8 cellular contexts compared by ENCODE assay signal in genomic region chr12:107320031-107320928, GRCh38.
DNase-seq lines count a peak whose midpoint lies in the region; ATAC-seq and TF ChIP-seq lines count a peak whose summit lies in the region.

No MANE protein-coding gene starts in this region.

- H3K36me3 ChIP-seq in BE2C, result no peaks in the 10 kb centered on the region

- H3K4me1 ChIP-seq in foreskin keratinocyte, result peaks cover 9% of the 10 kb centered on the region
- no peaks in the 10 kb centered on the region for H3K4me1 ChIP-seq in BE2C

- peak overlapping the region; percentile 94 for H3K27ac Mint-ChIP-seq in activated T-helper 2 cell treated with anti-CD3 and anti-CD28 coated beads, Interferon-gamma antibody, Interleukin-2, Interleukin-4, amounts not matched to agents 10 μg/mL and 5 μg/mL and 100 μg/mL, durations not matched to agents 14 hours and 24 hours and 36 hours

- H3K27me3 Mint-ChIP-seq in activated T-helper 2 cell treated with anti-CD3 and anti-CD28 coated beads, Interferon-gamma antibody, Interleukin-2, Interleukin-4, amounts not matched to agents 10 μg/mL and 5 μg/mL and 100 μg/mL, durations not matched to agents 14 hours and 24 hours and 36 hours (ENCODE audit: low read depth), result peaks cover 10% of the 10 kb centered on the region

- peaks cover 3% of the 10 kb centered on the region for H3K27me3 ChIP-seq in foreskin keratinocyte
- H3K27me3 ChIP-seq in BE2C, result peaks cover 85% of the 10 kb centered on the region

- no peaks in the 10 kb centered on the region for H3K36me3 Mint-ChIP-seq in activated T-helper 2 cell treated with anti-CD3 and anti-CD28 coated beads, Interferon-gamma antibody, Interleukin-2, Interleukin-4, amounts not matched to agents 10 μg/mL and 5 μg/mL and 100 μg/mL, durations not matched to agents 14 hours and 24 hours and 36 hours (ENCODE audit: low read depth)

- H3K9me3 Mint-ChIP-seq in activated T-helper 2 cell treated with anti-CD3 and anti-CD28 coated beads, Interferon-gamma antibody, Interleukin-2, Interleukin-4, amounts not matched to agents 10 μg/mL and 5 μg/mL and 100 μg/mL, durations not matched to agents 14 hours and 24 hours and 36 hours, result no peaks in the 10 kb centered on the region

- peak; percentile 67 for ATAC-seq in foreskin keratinocyte
- no peak for ATAC-seq in HG03460 (IDR thresholded peaks at IDR 0.05; ENCODE audit: unreplicated experiment)

- peak; percentile 38 for DNase-seq in EH (ENCODE audit: low read depth)
- DNase-seq in NCI-H748 (lab: John Stamatoyannopoulos, UW; ENCODE audit: unreplicated experiment), result peak; percentile 83
- DNase-seq in activated T-helper 2 cell treated with anti-CD3 and anti-CD28 coated beads, Interferon-gamma antibody, Interleukin-2, Interleukin-4, amounts not matched to agents 10 μg/mL and 5 μg/mL and 100 μg/mL, durations not matched to agents 14 hours and 24 hours and 36 hours (ENCODE audit: low spot score), result peak; percentile 83
- DNase-seq in foreskin keratinocyte, result peak; percentile 64 to 81
- DNase-seq in retinal pigment epithelial cell (ENCODE audit: low read depth), result no peak
- DNase-seq in BE2C, result no peak
- no peak for DNase-seq in NCI-H526 (lab: John Stamatoyannopoulos, UW)

- no peaks in the 10 kb centered on the region for H3K9me3 ChIP-seq in BE2C

- no peak for TF ChIP-seq CTCF in foreskin keratinocyte (conservative IDR thresholded peaks at IDR 0.05)
- TF ChIP-seq CTCF in retinal pigment epithelial cell (conservative IDR thresholded peaks at IDR 0.05; ENCODE audit: low read depth, low read length), result no peak
- no peak for TF ChIP-seq CTCF in BE2C (IDR thresholded peaks at IDR 0.05; ENCODE audit: low read depth, low read length)

- peaks cover 47% of the 10 kb centered on the region for H3K4me1 Mint-ChIP-seq in activated T-helper 2 cell treated with anti-CD3 and anti-CD28 coated beads, Interferon-gamma antibody, Interleukin-2, Interleukin-4, amounts not matched to agents 10 μg/mL and 5 μg/mL and 100 μg/mL, durations not matched to agents 14 hours and 24 hours and 36 hours (ENCODE audit: low read depth)

- H3K4me3 Mint-ChIP-seq in activated T-helper 2 cell treated with anti-CD3 and anti-CD28 coated beads, Interferon-gamma antibody, Interleukin-2, Interleukin-4, amounts not matched to agents 10 μg/mL and 5 μg/mL and 100 μg/mL, durations not matched to agents 14 hours and 24 hours and 36 hours (ENCODE audit: low read depth), result peak overlapping the region; percentile 86

- intact Hi-C loops in activated T-helper 2 cell treated with anti-CD3 and anti-CD28 coated beads, Interferon-gamma antibody, Interleukin-2, Interleukin-4, amounts not matched to agents 10 μg/mL and 5 μg/mL and 100 μg/mL, durations not matched to agents 14 hours and 24 hours and 36 hours (cut with micrococcal nuclease), result no loop called here

- peak overlapping the region; percentile 66 for H3K27ac ChIP-seq in foreskin keratinocyte

- H3K4me3 ChIP-seq in retinal pigment epithelial cell (ENCODE audit: low read length) (peak overlapping the region; percentile 59), BE2C (ENCODE audit: low read depth, low read length) (no peak overlapping the region)

Comparison
In these comparisons a context has a peak if more than half of its experiments do, and no peak if none do; other contexts are left out.
1. DNase-seq: peak in EH (single experiment), NCI-H748 (single experiment), activated T-helper 2 cell treated with anti-CD3 and anti-CD28 coated beads, Interferon-gamma antibody, Interleukin-2, Interleukin-4, amounts not matched to agents 10 μg/mL and 5 μg/mL and 100 μg/mL, durations not matched to agents 14 hours and 24 hours and 36 hours (single experiment) and foreskin keratinocyte (2 of 2); none in retinal pigment epithelial cell (single experiment), BE2C (single experiment) and NCI-H526 (0 of 2).